1 cellular context compared by ENCODE assay signal in genomic region chr1:210347112-210347511, GRCh38.
A peak's percentile ranks its signal among the peaks of the same experiment; 100 is the strongest.
TF ChIP-seq lines count a peak whose summit lies in the region.

No MANE protein-coding gene starts in this region.

TF ChIP-seq in GM12878, 131 proteins besides CTCF, POLR2A, EP300 and RAD21 (continued from another document and continues in another):
- TF ChIP-seq, protein P1, sequence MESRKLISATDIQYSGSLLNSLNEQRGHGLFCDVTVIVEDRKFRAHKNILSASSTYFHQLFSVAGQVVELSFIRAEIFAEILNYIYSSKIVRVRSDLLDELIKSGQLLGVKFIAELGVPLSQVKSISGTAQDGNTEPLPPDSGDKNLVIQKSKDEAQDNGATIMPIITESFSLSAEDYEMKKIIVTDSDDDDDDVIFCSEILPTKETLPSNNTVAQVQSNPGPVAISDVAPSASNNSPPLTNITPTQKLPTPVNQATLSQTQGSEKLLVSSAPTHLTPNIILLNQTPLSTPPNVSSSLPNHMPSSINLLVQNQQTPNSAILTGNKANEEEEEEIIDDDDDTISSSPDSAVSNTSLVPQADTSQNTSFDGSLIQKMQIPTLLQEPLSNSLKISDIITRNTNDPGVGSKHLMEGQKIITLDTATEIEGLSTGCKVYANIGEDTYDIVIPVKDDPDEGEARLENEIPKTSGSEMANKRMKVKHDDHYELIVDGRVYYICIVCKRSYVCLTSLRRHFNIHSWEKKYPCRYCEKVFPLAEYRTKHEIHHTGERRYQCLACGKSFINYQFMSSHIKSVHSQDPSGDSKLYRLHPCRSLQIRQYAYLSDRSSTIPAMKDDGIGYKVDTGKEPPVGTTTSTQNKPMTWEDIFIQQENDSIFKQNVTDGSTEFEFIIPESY (IDR thresholded peaks at IDR 0.05): no peak
- TF ChIP-seq RELB (IDR thresholded peaks at IDR 0.05; ENCODE audit: low read depth) (no peak), RAD51 (IDR thresholded peaks at IDR 0.05) (peak; percentile 76), WRNIP1 (IDR thresholded peaks at IDR 0.05; ENCODE audit: borderline replicate concordance, low read depth, low read length) (no peak), TARDBP (IDR thresholded peaks at IDR 0.05; ENCODE audit: borderline replicate concordance) (no peak), NRF1 (conservative IDR thresholded peaks at IDR 0.05; ENCODE audit: low read depth, low read length) (no peak), BMI1 (IDR thresholded peaks at IDR 0.05; ENCODE audit: borderline replicate concordance) (0 out of 2 replicates have a peak, but pooled peaks have one; percentile 32), IKZF2 (IDR thresholded peaks at IDR 0.05) (peak; percentile 64 to 79; a peak in 3 of 4 replicates), SKIL (IDR thresholded peaks at IDR 0.05; ENCODE audit: low read depth, poor library complexity, severe bottlenecking) (peak; percentile 59), IKZF1 (conservative IDR thresholded peaks at IDR 0.05) (peak; percentile 48), POLR2AphosphoS2 (IDR thresholded peaks at IDR 0.05; ENCODE audit: low read depth, low read length) (no peak), MEF2B (IDR thresholded peaks at IDR 0.05; ENCODE audit: partially characterized antibody, poor library complexity, severe bottlenecking) (peak; percentile 90), YBX1 (IDR thresholded peaks at IDR 0.05) (no peak), ATF7 (IDR thresholded peaks at IDR 0.05; ENCODE audit: low read depth) (peak; percentile 98), PKNOX1 (IDR thresholded peaks at IDR 0.05) (0 out of 2 replicates have a peak, but pooled peaks have one; percentile 16), FOXK2 (IDR thresholded peaks at IDR 0.05) (no peak), STAT1 (conservative IDR thresholded peaks at IDR 0.05) (no peak), NR2F1 (conservative IDR thresholded peaks at IDR 0.05) (no peak), RELA (IDR thresholded peaks at IDR 0.05; ENCODE audit: borderline replicate concordance, partially characterized antibody) (no peak), HCFC1 (IDR thresholded peaks at IDR 0.05; ENCODE audit: low read length) (no peak), ZNF622 (IDR thresholded peaks at IDR 0.05) (no peak), CBFB (IDR thresholded peaks at IDR 0.05; ENCODE audit: low read depth) (no peak), ZSCAN29 (IDR thresholded peaks at IDR 0.05) (no peak), JUND (IDR thresholded peaks at IDR 0.05; ENCODE audit: low read depth, low read length) (peak; percentile 65; the same call in 1 of the 2 replicates), E2F8 (IDR thresholded peaks at IDR 0.05; ENCODE audit: low read depth, partially characterized antibody) (no peak), KDM1A (IDR thresholded peaks at IDR 0.05; ENCODE audit: borderline replicate concordance) (no peak), GABPA (IDR thresholded peaks at IDR 0.05; ENCODE audit: low read depth) (no peak; the same call in 1 of the 2 replicates), JUNB (IDR thresholded peaks at IDR 0.05) (peak; percentile 77), MEF2A (IDR thresholded peaks at IDR 0.05; ENCODE audit: insufficient read depth, low read depth, low read length) (peak; percentile 92), CREB1 (IDR thresholded peaks at IDR 0.05; ENCODE audit: low read depth) (peak; percentile 69; the same call in 1 of the 2 replicates), USF1 (IDR thresholded peaks at IDR 0.05; ENCODE audit: borderline replicate concordance, extremely low read length, insufficient read depth, low read depth, low read length) (no peak), SMAD1 (IDR thresholded peaks at IDR 0.05; ENCODE audit: low read depth, partially characterized antibody) (peak; percentile 32)
- TF ChIP-seq, protein P2, sequence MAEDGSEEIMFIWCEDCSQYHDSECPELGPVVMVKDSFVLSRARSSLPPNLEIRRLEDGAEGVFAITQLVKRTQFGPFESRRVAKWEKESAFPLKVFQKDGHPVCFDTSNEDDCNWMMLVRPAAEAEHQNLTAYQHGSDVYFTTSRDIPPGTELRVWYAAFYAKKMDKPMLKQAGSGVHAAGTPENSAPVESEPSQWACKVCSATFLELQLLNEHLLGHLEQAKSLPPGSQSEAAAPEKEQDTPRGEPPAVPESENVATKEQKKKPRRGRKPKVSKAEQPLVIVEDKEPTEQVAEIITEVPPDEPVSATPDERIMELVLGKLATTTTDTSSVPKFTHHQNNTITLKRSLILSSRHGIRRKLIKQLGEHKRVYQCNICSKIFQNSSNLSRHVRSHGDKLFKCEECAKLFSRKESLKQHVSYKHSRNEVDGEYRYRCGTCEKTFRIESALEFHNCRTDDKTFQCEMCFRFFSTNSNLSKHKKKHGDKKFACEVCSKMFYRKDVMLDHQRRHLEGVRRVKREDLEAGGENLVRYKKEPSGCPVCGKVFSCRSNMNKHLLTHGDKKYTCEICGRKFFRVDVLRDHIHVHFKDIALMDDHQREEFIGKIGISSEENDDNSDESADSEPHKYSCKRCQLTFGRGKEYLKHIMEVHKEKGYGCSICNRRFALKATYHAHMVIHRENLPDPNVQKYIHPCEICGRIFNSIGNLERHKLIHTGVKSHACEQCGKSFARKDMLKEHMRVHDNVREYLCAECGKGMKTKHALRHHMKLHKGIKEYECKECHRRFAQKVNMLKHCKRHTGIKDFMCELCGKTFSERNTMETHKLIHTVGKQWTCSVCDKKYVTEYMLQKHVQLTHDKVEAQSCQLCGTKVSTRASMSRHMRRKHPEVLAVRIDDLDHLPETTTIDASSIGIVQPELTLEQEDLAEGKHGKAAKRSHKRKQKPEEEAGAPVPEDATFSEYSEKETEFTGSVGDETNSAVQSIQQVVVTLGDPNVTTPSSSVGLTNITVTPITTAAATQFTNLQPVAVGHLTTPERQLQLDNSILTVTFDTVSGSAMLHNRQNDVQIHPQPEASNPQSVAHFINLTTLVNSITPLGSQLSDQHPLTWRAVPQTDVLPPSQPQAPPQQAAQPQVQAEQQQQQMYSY (CRISPR knock-in tag; IDR thresholded peaks at IDR 0.05): no peak
- TF ChIP-seq, protein P3, sequence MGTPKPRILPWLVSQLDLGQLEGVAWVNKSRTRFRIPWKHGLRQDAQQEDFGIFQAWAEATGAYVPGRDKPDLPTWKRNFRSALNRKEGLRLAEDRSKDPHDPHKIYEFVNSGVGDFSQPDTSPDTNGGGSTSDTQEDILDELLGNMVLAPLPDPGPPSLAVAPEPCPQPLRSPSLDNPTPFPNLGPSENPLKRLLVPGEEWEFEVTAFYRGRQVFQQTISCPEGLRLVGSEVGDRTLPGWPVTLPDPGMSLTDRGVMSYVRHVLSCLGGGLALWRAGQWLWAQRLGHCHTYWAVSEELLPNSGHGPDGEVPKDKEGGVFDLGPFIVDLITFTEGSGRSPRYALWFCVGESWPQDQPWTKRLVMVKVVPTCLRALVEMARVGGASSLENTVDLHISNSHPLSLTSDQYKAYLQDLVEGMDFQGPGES (IDR thresholded peaks at IDR 0.05): no peak
- TF ChIP-seq, protein P4, sequence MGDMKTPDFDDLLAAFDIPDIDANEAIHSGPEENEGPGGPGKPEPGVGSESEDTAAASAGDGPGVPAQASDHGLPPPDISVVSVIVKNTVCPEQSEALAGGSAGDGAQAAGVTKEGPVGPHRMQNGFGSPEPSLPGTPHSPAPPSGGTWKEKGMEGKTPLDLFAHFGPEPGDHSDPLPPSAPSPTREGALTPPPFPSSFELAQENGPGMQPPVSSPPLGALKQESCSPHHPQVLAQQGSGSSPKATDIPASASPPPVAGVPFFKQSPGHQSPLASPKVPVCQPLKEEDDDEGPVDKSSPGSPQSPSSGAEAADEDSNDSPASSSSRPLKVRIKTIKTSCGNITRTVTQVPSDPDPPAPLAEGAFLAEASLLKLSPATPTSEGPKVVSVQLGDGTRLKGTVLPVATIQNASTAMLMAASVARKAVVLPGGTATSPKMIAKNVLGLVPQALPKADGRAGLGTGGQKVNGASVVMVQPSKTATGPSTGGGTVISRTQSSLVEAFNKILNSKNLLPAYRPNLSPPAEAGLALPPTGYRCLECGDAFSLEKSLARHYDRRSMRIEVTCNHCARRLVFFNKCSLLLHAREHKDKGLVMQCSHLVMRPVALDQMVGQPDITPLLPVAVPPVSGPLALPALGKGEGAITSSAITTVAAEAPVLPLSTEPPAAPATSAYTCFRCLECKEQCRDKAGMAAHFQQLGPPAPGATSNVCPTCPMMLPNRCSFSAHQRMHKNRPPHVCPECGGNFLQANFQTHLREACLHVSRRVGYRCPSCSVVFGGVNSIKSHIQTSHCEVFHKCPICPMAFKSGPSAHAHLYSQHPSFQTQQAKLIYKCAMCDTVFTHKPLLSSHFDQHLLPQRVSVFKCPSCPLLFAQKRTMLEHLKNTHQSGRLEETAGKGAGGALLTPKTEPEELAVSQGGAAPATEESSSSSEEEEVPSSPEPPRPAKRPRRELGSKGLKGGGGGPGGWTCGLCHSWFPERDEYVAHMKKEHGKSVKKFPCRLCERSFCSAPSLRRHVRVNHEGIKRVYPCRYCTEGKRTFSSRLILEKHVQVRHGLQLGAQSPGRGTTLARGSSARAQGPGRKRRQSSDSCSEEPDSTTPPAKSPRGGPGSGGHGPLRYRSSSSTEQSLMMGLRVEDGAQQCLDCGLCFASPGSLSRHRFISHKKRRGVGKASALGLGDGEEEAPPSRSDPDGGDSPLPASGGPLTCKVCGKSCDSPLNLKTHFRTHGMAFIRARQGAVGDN (IDR thresholded peaks at IDR 0.05): 0 out of 2 replicates have a peak, but pooled peaks have one; percentile 50
- TF ChIP-seq, protein P5, sequence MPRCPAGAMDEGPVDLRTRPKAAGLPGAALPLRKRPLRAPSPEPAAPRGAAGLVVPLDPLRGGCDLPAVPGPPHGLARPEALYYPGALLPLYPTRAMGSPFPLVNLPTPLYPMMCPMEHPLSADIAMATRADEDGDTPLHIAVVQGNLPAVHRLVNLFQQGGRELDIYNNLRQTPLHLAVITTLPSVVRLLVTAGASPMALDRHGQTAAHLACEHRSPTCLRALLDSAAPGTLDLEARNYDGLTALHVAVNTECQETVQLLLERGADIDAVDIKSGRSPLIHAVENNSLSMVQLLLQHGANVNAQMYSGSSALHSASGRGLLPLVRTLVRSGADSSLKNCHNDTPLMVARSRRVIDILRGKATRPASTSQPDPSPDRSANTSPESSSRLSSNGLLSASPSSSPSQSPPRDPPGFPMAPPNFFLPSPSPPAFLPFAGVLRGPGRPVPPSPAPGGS (IDR thresholded peaks at IDR 0.05; ENCODE audit: borderline replicate concordance, insufficient read depth, low read depth, low read length, poor library complexity, severe bottlenecking): no peak
